ENCODE assay signal across 30 cellular contexts in genomic region chr15:62991698-62992097, GRCh38.
"Had no signal": no experiment of that assay in that cellular context is flagged by ENCODE, and none has a peak within 500 bp of the region (broad histone marks: within the 10 kb centered on the region; RNA-seq: fewer than 3 reads in every experiment).

No MANE protein-coding gene starts in this region.

- H3K9me3 ChIP-seq: left lung, lower lobe of right lung, neutrophil, ovary, right atrium auricular region, stomach, testis, thyroid gland, transverse colon, upper lobe of right lung had no signal

- H3K27ac Mint-ChIP-seq: immature natural killer cell; naive thymus-derived CD8-positive, alpha-beta T cell; nephron progenitor cell; neural progenitor cell; progenitor cell of endocrine pancreas; stimulated activated naive B cell treated with anti-CD40 and anti-IgM and Interleukin-4, amounts not matched to agents 10 μg/mL and 1 μg/mL and 100 μg/mL, for 72 hours had no signal

- FAIRE-seq: urothelium cell line had no signal

- H3K4me3 Mint-ChIP-seq: immature natural killer cell; naive thymus-derived CD8-positive, alpha-beta T cell; nephron progenitor cell; neural progenitor cell; stimulated activated naive B cell treated with anti-CD40 and anti-IgM and Interleukin-4, amounts not matched to agents 10 μg/mL and 1 μg/mL and 100 μg/mL, for 72 hours had no signal

- H3K4me1 ChIP-seq: left lung, lower lobe of right lung, testis, thyroid gland, upper lobe of right lung had no signal

- H3K4me1 Mint-ChIP-seq: immature natural killer cell; naive thymus-derived CD8-positive, alpha-beta T cell; stimulated activated naive B cell treated with anti-CD40 and anti-IgM and Interleukin-4, amounts not matched to agents 10 μg/mL and 1 μg/mL and 100 μg/mL, for 72 hours had no signal

- H3K27me3 ChIP-seq: left lung, ovary, right atrium auricular region, stomach, testis, thyroid gland, transverse colon, upper lobe of right lung had no signal

- H3K36me3 ChIP-seq: left lung, lower lobe of right lung, neural progenitor cell, neutrophil, ovary, right atrium auricular region, stomach, thyroid gland, transverse colon, upper lobe of right lung had no signal

- ATAC-seq: left colon; left lung; lower lobe of right lung; naive thymus-derived CD8-positive, alpha-beta T cell; sciatic nerve; stimulated activated naive B cell treated with anti-CD40 and anti-IgM and Interleukin-4, amounts not matched to agents 10 μg/mL and 1 μg/mL and 100 μg/mL, for 72 hours; stimulated activated naive CD8-positive, alpha-beta T cell treated with anti-CD3 and anti-CD28 coated beads, Interleukin-15, Interleukin-2, amounts not matched to agents 100 U/mL and 50 U/mL, for 24 hours; upper lobe of right lung had no signal

- H2AFZ ChIP-seq: neural progenitor cell had no signal

- H3K4me3 ChIP-seq: left lung, lower lobe of right lung, neural progenitor cell, ovary, right atrium auricular region, skin epidermis, stomach, testis, thyroid gland, transverse colon, upper lobe of right lung had no signal

- H3K27ac ChIP-seq: left lung, lower lobe of right lung, neural progenitor cell, neutrophil, ovary, right atrium auricular region, skin epidermis, stomach, testis, thyroid gland, transverse colon, upper lobe of right lung had no signal

- H3K9ac ChIP-seq: neural progenitor cell had no signal

- H3K9me3 Mint-ChIP-seq: immature natural killer cell; naive thymus-derived CD8-positive, alpha-beta T cell; stimulated activated naive B cell treated with anti-CD40 and anti-IgM and Interleukin-4, amounts not matched to agents 10 μg/mL and 1 μg/mL and 100 μg/mL, for 72 hours had no signal

- DNase-seq: hypothalamus; immature natural killer cell; kidney; left colon; left lung; lower lobe of right lung; mammary epithelial cell; mesenchymal stem cell; naive thymus-derived CD8-positive, alpha-beta T cell; nephron progenitor cell; occipital lobe; ovary; stimulated activated CD4-positive, alpha-beta T cell treated with anti-CD3 and anti-CD28 coated beads, Interleukin-12 subunit alpha, Interleukin-12 subunit beta, amount 100 ng/mL, for 4 hours; stimulated activated CD4-positive, alpha-beta T cell treated with anti-CD3 and anti-CD28 coated beads, Interleukin-15, amount 100 ng/mL, for 24 hours; stimulated activated CD4-positive, alpha-beta T cell treated with anti-CD3 and anti-CD28 coated beads, Interleukin-2, amount 100 ng/mL, for 24 hours; stimulated activated CD4-positive, alpha-beta T cell treated with anti-CD3 and anti-CD28 coated beads, Interleukin-4, amount 100 ng/mL, for 1 hour; stimulated activated naive B cell treated with anti-CD40 and anti-IgM and Interleukin-4, amounts not matched to agents 10 μg/mL and 1 μg/mL and 100 μg/mL, for 72 hours; stimulated activated naive CD8-positive, alpha-beta T cell treated with anti-CD3 and anti-CD28 coated beads, Interleukin-15, Interleukin-2, amounts not matched to agents 100 U/mL and 50 U/mL, for 24 hours; stomach; testis; thyroid gland; transverse colon; upper lobe of right lung had no signal

- H3K36me3 Mint-ChIP-seq: immature natural killer cell; naive thymus-derived CD8-positive, alpha-beta T cell; neural progenitor cell; stimulated activated naive B cell treated with anti-CD40 and anti-IgM and Interleukin-4, amounts not matched to agents 10 μg/mL and 1 μg/mL and 100 μg/mL, for 72 hours had no signal
